ENCODE assay signal across 8 cellular contexts in genomic region chr9:120876842-120877240, GRCh38. TPM values are rescaled to one million over a fixed set of nuclear protein-coding genes. Genes with fewer than 3 reads are reported as not detected.
DNase-seq lines count a peak whose midpoint lies in the region; ATAC-seq, FAIRE-seq and TF ChIP-seq lines count a peak whose summit lies in the region.

Gene PHF19 (minus strand): TSS chr9:120877188. CDS start chr9:120874741, 2,447 bp downstream.

- H3K27me3 ChIP-seq in PC-9 (ENCODE audit: insufficient read depth, low read depth) (no peaks in the 10 kb centered on the region), bronchial epithelial cell (ENCODE audit: control insufficient read depth, insufficient read depth, low read length) (no peaks in the 10 kb centered on the region), layer of hippocampus (ENCODE audit: control insufficient read depth, insufficient read depth, low read length) (no peaks in the 10 kb centered on the region), subcutaneous abdominal adipose tissue (ENCODE audit: control insufficient read depth in 5 of 5, insufficient read depth in 4 of 5, low read length in 5 of 5) (peaks cover 0 to 7% (median 4%) of the 10 kb centered on the region in 5 donors)

- H3K4me1 ChIP-seq in PC-9 (replicated peaks; ENCODE audit: insufficient read depth) (peaks cover 49% of the 10 kb centered on the region), subcutaneous abdominal adipose tissue (ENCODE audit: control insufficient read depth in 5 of 5, insufficient read depth in 5 of 5, low read length in 5 of 5) (peaks cover 0 to 22% (median 12%) of the 10 kb centered on the region in 5 donors)

- FAIRE-seq in bronchial epithelial cell (lab: Jason Lieb, UNC), result no peak

- TSS peak; percentile 66 for BruUV-seq in PC-9 (replicated peaks; lab: Mats Ljungman, UMichigan)

- no peaks in the 10 kb centered on the region for H3K9me3 ChIP-seq in PC-9 (ENCODE audit: insufficient read depth, low read depth)
- no peaks in the 10 kb centered on the region for H3K9me3 ChIP-seq in subcutaneous abdominal adipose tissue (ENCODE audit: control insufficient read depth in 5 of 5, low read length in 5 of 5)

- POLR2A ChIA-PET in PC-9 (lab: Charles Lee; ENCODE audit: unreplicated experiment), result interaction anchor here (0.6 kb wide), 1 partner anchor 84 kb away, joined by 5 read pairs; the partner anchor contains the start of gene FBXW2

- peak; percentile 67 for DNase-seq in stimulated activated CD4-positive, alpha-beta T cell treated with anti-CD3 and anti-CD28 coated beads, Interleukin-15, amount 100 ng/mL, for 24 hours
- DNase-seq in stimulated activated CD4-positive, alpha-beta T cell treated with anti-CD3 and anti-CD28 coated beads, Interleukin-4, amount 100 ng/mL, for 24 hours, result no peak
- DNase-seq in PC-9 (peak in 1 of 2 experiments; percentile 44), bronchial epithelial cell (ENCODE audit: low read depth) (no peak), superior temporal gyrus (ENCODE audit: extremely low spot score) (no peak)

- H3K27ac ChIP-seq in PC-9 (peak within 1 kb of the TSS; percentile 76), layer of hippocampus (ENCODE audit: low read depth, low read length) (peak within 1 kb of the TSS; percentile 87), subcutaneous abdominal adipose tissue (ENCODE audit: low read depth, low read length) (peak within 1 kb of the TSS; percentile 69)

- no peaks in the 10 kb centered on the region for H3K9me2 ChIP-seq in PC-9 (ENCODE audit: insufficient read depth)

- peak; percentile 16 for ATAC-seq in HG02938 (IDR thresholded peaks at IDR 0.05; ENCODE audit: unreplicated experiment)

- H3K4me3 ChIP-seq in PC-9 (peak within 1 kb of the TSS; percentile 87), bronchial epithelial cell (ENCODE audit: low read depth, low read length) (peak within 1 kb of the TSS; percentile 57), subcutaneous abdominal adipose tissue (ENCODE audit: low read depth in 1 of 5, low read length in 5 of 5) (peak within 1 kb of the TSS; percentile 66 to 83 (median 73))

- H3K36me3 ChIP-seq in PC-9 (ENCODE audit: low read depth) (no peaks in the 10 kb centered on the region), bronchial epithelial cell (ENCODE audit: control insufficient read depth, insufficient read depth, low read length) (peaks cover 3% of the 10 kb centered on the region), subcutaneous abdominal adipose tissue (ENCODE audit: control insufficient read depth in 5 of 5, insufficient read depth in 5 of 5, low read length in 5 of 5) (peaks cover 0 to 11% (median 5%) of the 10 kb centered on the region in 5 donors)

- H4K20me1 ChIP-seq in PC-9 (ENCODE audit: insufficient read depth), result no peaks in the 10 kb centered on the region

- peak within 1 kb of the TSS; percentile 87 for H2AFZ ChIP-seq in PC-9

- H3K79me2 ChIP-seq in PC-9 (ENCODE audit: low read depth), result peaks cover 22% of the 10 kb centered on the region

- H3K4me2 ChIP-seq in PC-9, result peak within 1 kb of the TSS; percentile 97

- no peak for TF ChIP-seq CTCF in PC-9 (conservative IDR thresholded peaks at IDR 0.05)
- peak; percentile 7 for TF ChIP-seq CTCF in bronchial epithelial cell (IDR thresholded peaks at IDR 0.05; ENCODE audit: insufficient read depth, low read length, severe bottlenecking)

- peak within 1 kb of the TSS in 3 of 5 donors; percentile 48 to 85 (median 63) for H3K9ac ChIP-seq in subcutaneous abdominal adipose tissue (ENCODE audit: low read length in 5 of 5)

- CTCF ChIA-PET in PC-9 (lab: Charles Lee), result no interaction called here

- H3F3A ChIP-seq in PC-9 (ENCODE audit: insufficient read depth, low read depth), result peaks cover 33% of the 10 kb centered on the region

- intact Hi-C loops in PC-9 (cut with micrococcal nuclease; ENCODE audit: unreplicated experiment), result loop anchor here (1.0 kb wide), 1 partner anchor 59 kb away; no protein-coding TSS in a partner anchor

RNA-seq across cellular contexts. Expression of gene PHF19, which starts in this region (rescaled TPM):
- total RNA-seq in PC-9 (2021) (66.4 and 72.9 TPM in 2 replicates), bronchial epithelial cell (7.6 TPM in 2 replicates)
